19 cellular contexts compared by ENCODE assay signal in the genomic region with DNA sequence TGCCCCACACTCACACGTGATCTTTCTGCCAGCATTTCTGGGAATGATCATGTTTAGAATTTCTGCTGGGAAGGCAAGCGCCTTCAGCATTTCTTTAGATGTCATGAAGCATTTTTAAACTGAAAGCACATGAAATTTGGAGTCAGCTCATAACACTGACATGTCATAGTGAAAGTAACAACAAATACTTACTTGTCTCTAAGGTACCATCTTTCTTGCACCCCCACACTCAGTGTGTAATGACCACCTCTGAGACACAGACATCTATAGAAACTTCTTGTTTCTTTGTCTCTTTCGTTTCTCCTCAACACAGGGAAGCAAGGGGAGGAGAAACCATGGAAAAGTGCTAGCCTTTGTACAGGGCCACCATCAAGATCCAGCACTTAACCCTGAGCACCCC.
A peak's percentile ranks its signal among the peaks of the same experiment; 100 is the strongest.
DNase-seq lines count a peak whose midpoint lies in the region; ATAC-seq and TF ChIP-seq lines count a peak whose summit lies in the region.
"Had no signal": no experiment of that assay in that cellular context is flagged by ENCODE, and none has a peak within 500 bp of the region (broad histone marks: within the 10 kb centered on the region; RNA-seq: fewer than 3 reads in every experiment).

No MANE protein-coding gene starts in this region.

- no peak for TF ChIP-seq EP300 in esophagus muscularis mucosa (IDR thresholded peaks at IDR 0.05)

- WGBS in esophagus muscularis mucosa: 83% methylated on average over 3 of the region's 3 CpGs

- H3K27me3 ChIP-seq in esophagus muscularis mucosa: no peaks in the 10 kb centered on the region

- no peak overlapping the region for H3K27ac Mint-ChIP-seq in activated CD8-positive, alpha-beta T cell treated with anti-CD3 and anti-CD28 coated beads for 36 hours
- no peak overlapping the region for H3K27ac Mint-ChIP-seq in activated CD8-positive, alpha-beta T cell treated with anti-CD3 and anti-CD28 coated beads, Interleukin-2, amount 10 ng/mL, durations not matched to agents 7 days and 5 days
- H3K27ac Mint-ChIP-seq: nephron, progenitor cell of endocrine pancreas had no signal

- no peak for TF ChIP-seq CTCF in activated CD8-positive, alpha-beta T cell treated with anti-CD3 and anti-CD28 coated beads for 36 hours (IDR thresholded peaks at IDR 0.05)
- no peak for TF ChIP-seq CTCF in esophagus muscularis mucosa (IDR thresholded peaks at IDR 0.05)

- peaks cover 6% of the 10 kb centered on the region for H3K4me1 Mint-ChIP-seq in activated CD8-positive, alpha-beta T cell treated with anti-CD3 and anti-CD28 coated beads for 36 hours (ENCODE audit: low read depth)
- H3K4me1 Mint-ChIP-seq in activated CD8-positive, alpha-beta T cell treated with anti-CD3 and anti-CD28 coated beads, Interleukin-2, amount 10 ng/mL, durations not matched to agents 7 days and 5 days (ENCODE audit: low read depth): no peaks in the 10 kb centered on the region

- no peak overlapping the region for H3K4me3 ChIP-seq in esophagus muscularis mucosa
- H3K4me3 ChIP-seq: A549 had no signal

- H3K27ac ChIP-seq in esophagus muscularis mucosa (replicated peaks in 1 of 4): no peak overlapping the region
- H3K27ac ChIP-seq: A549, C4-2B had no signal

- H3K9me3 ChIP-seq in esophagus muscularis mucosa: no peaks in the 10 kb centered on the region
- H3K9me3 ChIP-seq: A549 had no signal

- H3K4me3 Mint-ChIP-seq in activated CD8-positive, alpha-beta T cell treated with anti-CD3 and anti-CD28 coated beads for 36 hours: no peak overlapping the region
- no peak overlapping the region for H3K4me3 Mint-ChIP-seq in activated CD8-positive, alpha-beta T cell treated with anti-CD3 and anti-CD28 coated beads, Interleukin-2, amount 10 ng/mL, durations not matched to agents 7 days and 5 days
- H3K4me3 Mint-ChIP-seq: nephron; T-helper 1 cell treated with Interleukin-12 subunit alpha and Interleukin-12 subunit beta and Interleukin-4 antibody, amounts not matched to agents 30 μg/mL and 1 μg/mL, for 36 hours had no signal

- no peaks in the 10 kb centered on the region for H3K9me3 Mint-ChIP-seq in activated CD8-positive, alpha-beta T cell treated with anti-CD3 and anti-CD28 coated beads for 36 hours
- H3K9me3 Mint-ChIP-seq in activated CD8-positive, alpha-beta T cell treated with anti-CD3 and anti-CD28 coated beads, Interleukin-2, amount 10 ng/mL, durations not matched to agents 7 days and 5 days (ENCODE audit: insufficient read depth): no peaks in the 10 kb centered on the region
- H3K9me3 Mint-ChIP-seq: nephron; T-helper 1 cell treated with Interleukin-12 subunit alpha and Interleukin-12 subunit beta and Interleukin-4 antibody, amounts not matched to agents 30 μg/mL and 1 μg/mL, for 36 hours had no signal

- CTCF ChIA-PET in activated CD8-positive, alpha-beta T cell treated with anti-CD3 and anti-CD28 coated beads for 36 hours (lab: Charles Lee): no interaction called here
- CTCF ChIA-PET in activated CD8-positive, alpha-beta T cell treated with anti-CD3 and anti-CD28 coated beads, Interleukin-2, amount 10 ng/mL, durations not matched to agents 7 days and 5 days (lab: Charles Lee): no interaction called here

- peaks cover 4 to 24% (median 14%) of the 10 kb centered on the region in 4 donors for H3K4me1 ChIP-seq in esophagus muscularis mucosa
- H3K4me1 ChIP-seq: A549 had no signal

- peak; percentile 11 for DNase-seq in activated CD8-positive, alpha-beta T cell treated with anti-CD3 and anti-CD28 coated beads for 36 hours
- no peak for DNase-seq in activated CD8-positive, alpha-beta T cell treated with anti-CD3 and anti-CD28 coated beads, Interleukin-2, amount 10 ng/mL, durations not matched to agents 7 days and 5 days
- DNase-seq in esophagus muscularis mucosa (ENCODE audit: extremely low spot score) (peak; percentile 31), iPS-NIHi7 (ENCODE audit: extremely low spot score) (no peak), DMS153 treated with DMSO at 0.1 percent for 48 hours (lab: John Stamatoyannopoulos, UW; ENCODE audit: unreplicated experiment) (no peak)
- DNase-seq: effector CD4-positive, alpha-beta T cell; head of caudate nucleus; NCI-H146; NCI-H510A; Right ventricle myocardium superior; stimulated activated naive CD4-positive, alpha-beta T cell treated with Interleukin-2 at 50 U/mL for 16 hours had no signal

- intact Hi-C loops in activated CD8-positive, alpha-beta T cell treated with anti-CD3 and anti-CD28 coated beads for 36 hours (cut with micrococcal nuclease): no loop called here
- intact Hi-C loops in esophagus muscularis mucosa (cut with DNase I): loop anchor here (10.0 kb wide), 1 partner anchor 553 kb away; no protein-coding TSS in a partner anchor

- TF ChIP-seq POLR2A in esophagus muscularis mucosa (IDR thresholded peaks at IDR 0.05; ENCODE audit: low read depth): no peak

- no peaks in the 10 kb centered on the region for H3K27me3 Mint-ChIP-seq in activated CD8-positive, alpha-beta T cell treated with anti-CD3 and anti-CD28 coated beads for 36 hours
- H3K27me3 Mint-ChIP-seq in activated CD8-positive, alpha-beta T cell treated with anti-CD3 and anti-CD28 coated beads, Interleukin-2, amount 10 ng/mL, durations not matched to agents 7 days and 5 days (ENCODE audit: low read depth): peaks cover 3% of the 10 kb centered on the region

- ATAC-seq in activated CD8-positive, alpha-beta T cell treated with anti-CD3 and anti-CD28 coated beads for 36 hours: peak; percentile 69
- ATAC-seq in activated CD8-positive, alpha-beta T cell treated with anti-CD3 and anti-CD28 coated beads, Interleukin-2, amount 10 ng/mL, durations not matched to agents 7 days and 5 days: no peak
- ATAC-seq in GM18870 (IDR thresholded peaks at IDR 0.05; ENCODE audit: unreplicated experiment): peak; percentile 75
- peak; percentile 73 for ATAC-seq in HG02885 (IDR thresholded peaks at IDR 0.05; ENCODE audit: poor library complexity, unreplicated experiment)
- no peak for ATAC-seq in HG03159 (IDR thresholded peaks at IDR 0.05; ENCODE audit: unreplicated experiment)
- ATAC-seq: A549 had no signal

- H3K36me3 Mint-ChIP-seq in activated CD8-positive, alpha-beta T cell treated with anti-CD3 and anti-CD28 coated beads for 36 hours (ENCODE audit: low read depth): no peaks in the 10 kb centered on the region
- no peaks in the 10 kb centered on the region for H3K36me3 Mint-ChIP-seq in activated CD8-positive, alpha-beta T cell treated with anti-CD3 and anti-CD28 coated beads, Interleukin-2, amount 10 ng/mL, durations not matched to agents 7 days and 5 days (ENCODE audit: low read depth)

- POLR2A ChIA-PET in activated CD8-positive, alpha-beta T cell treated with anti-CD3 and anti-CD28 coated beads for 36 hours (lab: Charles Lee): no interaction called here
- POLR2A ChIA-PET in activated CD8-positive, alpha-beta T cell treated with anti-CD3 and anti-CD28 coated beads, Interleukin-2, amount 10 ng/mL, durations not matched to agents 7 days and 5 days (lab: Charles Lee): no interaction called here

- no peaks in the 10 kb centered on the region for H3K36me3 ChIP-seq in esophagus muscularis mucosa

Comparison
In these comparisons a context has a peak if more than half of its experiments do, and no peak if none do; other contexts are left out.
1. ATAC-seq: peak in activated CD8-positive, alpha-beta T cell treated with anti-CD3 and anti-CD28 coated beads for 36 hours (single experiment), GM18870 (single experiment) and HG02885 (single experiment); none in activated CD8-positive, alpha-beta T cell treated with anti-CD3 and anti-CD28 coated beads, Interleukin-2, amount 10 ng/mL, durations not matched to agents 7 days and 5 days (single experiment) and HG03159 (single experiment).
2. DNase-seq: peak in activated CD8-positive, alpha-beta T cell treated with anti-CD3 and anti-CD28 coated beads for 36 hours (single experiment) and esophagus muscularis mucosa (single experiment); none in activated CD8-positive, alpha-beta T cell treated with anti-CD3 and anti-CD28 coated beads, Interleukin-2, amount 10 ng/mL, durations not matched to agents 7 days and 5 days (single experiment), iPS-NIHi7 (single experiment) and DMS153 treated with DMSO at 0.1 percent for 48 hours (single experiment).